32 cellular contexts compared by ENCODE assay signal in the genomic region with DNA sequence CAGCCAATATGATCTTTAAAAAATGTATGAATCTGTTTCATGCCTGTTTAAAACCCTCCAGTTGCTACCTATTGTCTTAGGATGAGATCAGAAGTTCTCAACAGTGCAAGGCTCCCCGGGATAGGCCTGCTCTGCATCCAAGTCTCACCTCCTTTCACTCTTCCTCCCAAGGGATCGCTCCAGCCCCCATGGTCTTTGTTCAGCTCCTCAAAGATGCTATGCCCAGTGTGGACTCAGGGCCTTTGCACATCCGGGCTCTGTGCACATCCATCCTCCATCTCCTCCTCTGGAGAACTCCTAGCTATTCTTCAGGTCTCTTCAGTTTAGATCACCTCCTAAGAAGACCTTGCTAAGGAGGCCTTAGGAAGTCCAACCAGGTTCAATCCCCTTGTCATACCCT.
"Had no signal": no experiment of that assay in that cellular context is flagged by ENCODE, and none has a peak within 500 bp of the region (broad histone marks: within the 10 kb centered on the region; RNA-seq: fewer than 3 reads in every experiment).

No MANE protein-coding gene starts in this region.

- H3K27ac Mint-ChIP-seq: immature natural killer cell; naive thymus-derived CD8-positive, alpha-beta T cell; nephron; neural progenitor cell; progenitor cell of endocrine pancreas; stimulated activated memory B cell treated with anti-CD40 and anti-IgM and Interleukin-4, amounts not matched to agents 10 μg/mL and 1 μg/mL and 100 μg/mL, for 72 hours had no signal

- H3K27me3 ChIP-seq: right atrium auricular region, right lobe of liver, testis, thyroid gland, upper lobe of left lung had no signal

- H3K9me3 ChIP-seq: heart left ventricle, left ventricle myocardium inferior, mucosa of descending colon, neutrophil, right atrium auricular region, right lobe of liver, testis, thyroid gland, transverse colon, upper lobe of left lung had no signal

- H3K36me3 Mint-ChIP-seq: immature natural killer cell; naive thymus-derived CD8-positive, alpha-beta T cell; neural progenitor cell had no signal

- ATAC-seq: mucosa of descending colon; naive thymus-derived CD8-positive, alpha-beta T cell; right lobe of liver; stimulated activated memory B cell treated with anti-CD40 and anti-IgM and Interleukin-4, amounts not matched to agents 10 μg/mL and 1 μg/mL and 100 μg/mL, for 72 hours; stimulated activated naive CD8-positive, alpha-beta T cell treated with anti-CD3 and anti-CD28 coated beads, Interleukin-15, amount 100 ng/mL, for 72 hours had no signal

- FAIRE-seq: islet of Langerhans, kidney had no signal

- H3K9me3 Mint-ChIP-seq: immature natural killer cell; naive thymus-derived CD8-positive, alpha-beta T cell; stimulated activated memory B cell treated with anti-CD40 and anti-IgM and Interleukin-4, amounts not matched to agents 10 μg/mL and 1 μg/mL and 100 μg/mL, for 72 hours; stimulated activated naive CD8-positive, alpha-beta T cell treated with anti-CD3 and anti-CD28 coated beads, Interleukin-15, amount 100 ng/mL, for 72 hours had no signal

- H3K4me1 Mint-ChIP-seq: nephron; stimulated activated memory B cell treated with anti-CD40 and anti-IgM and Interleukin-4, amounts not matched to agents 10 μg/mL and 1 μg/mL and 100 μg/mL, for 72 hours; stimulated activated naive CD8-positive, alpha-beta T cell treated with anti-CD3 and anti-CD28 coated beads, Interleukin-15, amount 100 ng/mL, for 72 hours had no signal

- H3K4me3 ChIP-seq: heart left ventricle, left ventricle myocardium inferior, lung, mucosa of descending colon, neural progenitor cell, right atrium auricular region, right lobe of liver, smooth muscle cell, testis, thyroid gland, transverse colon, upper lobe of left lung had no signal

- H3K4me1 ChIP-seq: heart left ventricle, left ventricle myocardium inferior, right atrium auricular region, right lobe of liver, testis, thyroid gland, transverse colon, upper lobe of left lung had no signal

- H3K36me3 ChIP-seq: heart left ventricle, left ventricle myocardium inferior, neural progenitor cell, neutrophil, right atrium auricular region, right lobe of liver, thyroid gland, transverse colon, upper lobe of left lung had no signal

- DNase-seq: heart left ventricle; hypothalamus; immature natural killer cell; kidney; left ventricle myocardium inferior; mesendoderm; midbrain; mucosa of descending colon; naive thymus-derived CD8-positive, alpha-beta T cell; occipital lobe; stimulated activated CD4-positive, alpha-beta T cell treated with anti-CD3 and anti-CD28 coated beads, Interleukin-1b, Interleukin-23, amount 100 ng/mL, for 48 hours; stimulated activated CD4-positive, alpha-beta T cell treated with anti-CD3 and anti-CD28 coated beads, Interleukin-2, amount 100 ng/mL, for 48 hours; stimulated activated CD4-positive, alpha-beta T cell treated with anti-CD3 and anti-CD28 coated beads, Interleukin-4, amount 100 ng/mL, for 4 hours; stimulated activated CD8-positive, alpha-beta memory T cell treated with anti-CD3 and anti-CD28 coated beads, Interleukin-4, amount 100 ng/mL, for 48 hours; stimulated activated naive CD4-positive, alpha-beta T cell treated with Interleukin-2 at 50 U/mL for 16 hours; stimulated activated naive CD8-positive, alpha-beta T cell treated with anti-CD3 and anti-CD28 coated beads, Interleukin-15, amount 100 ng/mL, for 72 hours; substantia nigra; testis; thyroid gland; transverse colon; upper lobe of left lung had no signal

- H3K27ac ChIP-seq: heart left ventricle, left ventricle myocardium inferior, neural progenitor cell, neutrophil, parathyroid adenoma, right atrium auricular region, right lobe of liver, testis, thyroid gland, transverse colon, upper lobe of left lung had no signal

- H3K4me3 Mint-ChIP-seq: immature natural killer cell; naive thymus-derived CD8-positive, alpha-beta T cell; nephron; neural progenitor cell; stimulated activated memory B cell treated with anti-CD40 and anti-IgM and Interleukin-4, amounts not matched to agents 10 μg/mL and 1 μg/mL and 100 μg/mL, for 72 hours; stimulated activated naive CD8-positive, alpha-beta T cell treated with anti-CD3 and anti-CD28 coated beads, Interleukin-15, amount 100 ng/mL, for 72 hours had no signal
